ENCODE assay signal across 1 cellular context in the genomic region with DNA sequence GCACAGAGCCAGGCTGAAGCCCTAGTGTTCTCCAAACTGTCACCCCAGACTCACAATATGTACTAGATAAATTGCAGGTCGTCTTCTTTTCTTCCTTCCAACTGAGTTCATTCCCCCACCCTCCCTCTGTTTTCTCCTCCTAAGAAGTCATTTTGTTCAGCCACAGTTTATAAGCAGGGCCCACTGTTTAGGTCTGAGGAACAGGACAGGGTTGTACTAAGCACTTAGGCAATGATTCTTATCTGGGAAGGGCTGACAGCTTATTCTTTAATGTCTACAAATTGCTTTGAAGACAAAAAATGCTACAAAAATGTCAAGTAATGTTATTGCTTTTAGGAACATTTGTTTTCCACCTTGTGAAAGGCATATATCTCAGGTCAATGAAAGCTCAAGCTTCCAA.
TF ChIP-seq lines count a peak whose summit lies in the region.

No MANE protein-coding gene starts in this region.

TF ChIP-seq in IMR-90, 13 proteins besides CTCF, POLR2A, EP300 and RAD21 (continued from another document):
- TF ChIP-seq CEBPB (IDR thresholded peaks at IDR 0.05; ENCODE audit: low read depth, low read length) (no peak), FOS (IDR thresholded peaks at IDR 0.05; ENCODE audit: low read depth, low read length) (no peak), NFE2L2 (IDR thresholded peaks at IDR 0.05; ENCODE audit: low read depth, low read length) (no peak)
